Comparison of ENCODE assay signal across 17 cellular contexts in genomic region chr4:158530391-158530790, GRCh38. TPM values are rescaled to one million over a fixed set of nuclear protein-coding genes. Genes with fewer than 3 reads are reported as not detected.
A peak's percentile ranks its signal among the peaks of the same experiment; 100 is the strongest.
DNase-seq lines count a peak whose midpoint lies in the region; ATAC-seq, FAIRE-seq and TF ChIP-seq lines count a peak whose summit lies in the region.
"Had no signal": no experiment of that assay in that cellular context is flagged by ENCODE, and none has a peak within 500 bp of the region (broad histone marks: within the 10 kb centered on the region; RNA-seq: fewer than 3 reads in every experiment).

No MANE protein-coding gene starts in this region.

- H3K9ac ChIP-seq in IMR-90 (ENCODE audit: low read depth, low read length) (no peak overlapping the region), iPS-20b (ENCODE audit: low read depth, low read length) (0 out of 2 replicates have a peak overlapping the region, but pooled peaks have one; percentile 13)
- H3K9ac ChIP-seq: BLaER1 had no signal

- H2AFZ ChIP-seq in IMR-90 (replicated peaks; ENCODE audit: low read length, poor library complexity): no peak overlapping the region

- H3K14ac ChIP-seq in IMR-90 (replicated peaks; ENCODE audit: low read depth, low read length): no peak overlapping the region

- CTCF ChIA-PET in IMR-90 (lab: Yijun Ruan, JAX): no interaction called here

- H3K18ac ChIP-seq in IMR-90 (ENCODE audit: low read depth, low read length): no peak overlapping the region

- TF ChIP-seq POLR2A in GM12891 (IDR thresholded peaks at IDR 0.05; ENCODE audit: low read depth, low read length) (no peak), IMR-90 (IDR thresholded peaks at IDR 0.05; ENCODE audit: low read depth, low read length) (no peak)

- H3K79me1 ChIP-seq in IMR-90 (ENCODE audit: low read depth in 1 of 2, low read length in 2 of 2): no peaks in the 10 kb centered on the region

- TF ChIP-seq RAD21 in IMR-90 (IDR thresholded peaks at IDR 0.05; ENCODE audit: low read length): no peak

- no peak overlapping the region for H2BK20ac ChIP-seq in IMR-90 (ENCODE audit: low read depth, low read length)

- intact Hi-C loops in IMR-90 (cut with micrococcal nuclease): no loop called here
- intact Hi-C loops in cardiac septum (cut with DNase I): no loop called here

- ATAC-seq in IMR-90 (ENCODE audit: low read depth) (peak; percentile 21; the same call in 1 of the 2 replicates), HG02981 (IDR thresholded peaks at IDR 0.05; ENCODE audit: unreplicated experiment) (no peak), GM21576 (IDR thresholded peaks at IDR 0.05; ENCODE audit: unreplicated experiment) (no peak)
- no peak for ATAC-seq in activated CD4-positive, CD25-positive, alpha-beta regulatory T cell treated with anti-CD3 and anti-CD28 coated beads, Interleukin-2, amount 50 U/mL, for 24 hours
- ATAC-seq: PC-3 had no signal

- no peaks in the 10 kb centered on the region for H3K27me3 ChIP-seq in IMR-90 (ENCODE audit: control insufficient read depth, insufficient read depth, low read length)
- H3K27me3 ChIP-seq in iPS-20b (ENCODE audit: insufficient read depth, low read length): no peaks in the 10 kb centered on the region
- H3K27me3 ChIP-seq: BLaER1, SJSA1 had no signal

- H3K9me3 ChIP-seq in IMR-90 (ENCODE audit: control insufficient read depth, insufficient read depth, low read length): no peaks in the 10 kb centered on the region
- H3K9me3 ChIP-seq in iPS-20b (ENCODE audit: insufficient read depth, low read depth, low read length): no peaks in the 10 kb centered on the region
- H3K9me3 ChIP-seq: BLaER1, SJSA1 had no signal

- H3K4me1 ChIP-seq in IMR-90 (ENCODE audit: control insufficient read depth, insufficient read depth, low read length) (no peaks in the 10 kb centered on the region), iPS-20b (ENCODE audit: insufficient read depth, low read length) (peaks cover 14% of the 10 kb centered on the region; the same call in 1 of the 2 replicates)
- H3K4me1 ChIP-seq: BLaER1 had no signal

- H3K4ac ChIP-seq in IMR-90 (ENCODE audit: low read depth, low read length): no peak overlapping the region

- H2BK120ac ChIP-seq in IMR-90 (ENCODE audit: low read depth, low read length): no peak overlapping the region

- dilution Hi-C loops in IMR-90 (cut with HindIII; ENCODE audit: low sequenced_read_pairs, unreplicated experiment): no loop called here

- H2AK9ac ChIP-seq in IMR-90 (replicated peaks; ENCODE audit: low read depth, low read length, poor library complexity): no peak overlapping the region

- no peaks in the 10 kb centered on the region; the same call in 1 of the 2 replicates for H3K9me1 ChIP-seq in IMR-90 (ENCODE audit: insufficient read depth, low read length)

- FAIRE-seq in GM12891 (lab: Jason Lieb, UNC): no peak

- H3K27ac ChIP-seq in IMR-90 (ENCODE audit: insufficient read depth, low read length) (no peak overlapping the region), iPS-20b (ENCODE audit: low read length) (no peak overlapping the region)
- H3K27ac ChIP-seq: BLaER1, SJSA1 had no signal

- in situ Hi-C loops in IMR-90 (cut with MboI; ENCODE audit: low sequenced_read_pairs): no loop called here

- no peak for TF ChIP-seq CTCF in IMR-90 (conservative IDR thresholded peaks at IDR 0.05; ENCODE audit: low read depth, low read length)

- no peak overlapping the region for H4K8ac ChIP-seq in IMR-90 (ENCODE audit: low read depth in 2 of 2, low read length in 2 of 2)

- BruUV-seq in IMR-90 (replicated peaks; lab: Mats Ljungman, UMichigan): no TSS peak

- POLR2A ChIA-PET in IMR-90 (lab: Charles Lee; ENCODE audit: unreplicated experiment): no interaction called here

- no peak overlapping the region for H4K5ac ChIP-seq in IMR-90 (ENCODE audit: low read depth, low read length)

- H3K4me3 ChIP-seq in IMR-90 (ENCODE audit: insufficient read depth, low read depth, low read length) (no peak overlapping the region), iPS-20b (ENCODE audit: low read length) (no peak overlapping the region)
- H3K4me3 ChIP-seq: BLaER1, SJSA1 had no signal

- no peak overlapping the region for H3K23ac ChIP-seq in IMR-90 (ENCODE audit: low read depth, low read length)

- no peak overlapping the region for H3K4me2 ChIP-seq in IMR-90 (ENCODE audit: low read depth, low read length)
- H3K4me2 ChIP-seq: BLaER1 had no signal

- H3K56ac ChIP-seq in IMR-90 (ENCODE audit: extremely low read depth, insufficient read depth, low read length): no peak overlapping the region

- no peak overlapping the region for H2BK5ac ChIP-seq in IMR-90 (ENCODE audit: low read depth, low read length, poor library complexity, severe bottlenecking)

- no peaks in the 10 kb centered on the region for H3K36me3 ChIP-seq in IMR-90 (ENCODE audit: control insufficient read depth, insufficient read depth, low read length)
- H3K36me3 ChIP-seq in iPS-20b (ENCODE audit: insufficient read depth, low read depth, low read length): no peaks in the 10 kb centered on the region
- H3K36me3 ChIP-seq: BLaER1, SJSA1 had no signal

- no CpG with 5 or more reads among the region's 2 CpGs for WGBS in IMR-90 (ENCODE audit: extremely low coverage in 2 of 2, insufficient read length in 1 of 2), 2 experiments

- H2AK5ac ChIP-seq in IMR-90 (ENCODE audit: low read depth, low read length): no peak overlapping the region

- H2BK15ac ChIP-seq in IMR-90 (ENCODE audit: low read depth, low read length): no peak overlapping the region

- DNase-seq in GM12891 (ENCODE audit: insufficient read length, low spot score): no peak
- peak; percentile 6 for DNase-seq in IMR-90
- peak; percentile 26 for DNase-seq in astrocyte of the hippocampus (ENCODE audit: low read depth, low spot score)
- DNase-seq in cardiac septum (ENCODE audit: low spot score): no peak
- DNase-seq: H7, Kasumi-1, NCI-H1048, NCI-H226, NCI-H526, PC-3, SW 1271 had no signal

- no peak overlapping the region for H4K91ac ChIP-seq in IMR-90 (ENCODE audit: insufficient read depth, low read depth, low read length)

- H4K20me1 ChIP-seq in IMR-90 (ENCODE audit: insufficient read depth, low read length): no peaks in the 10 kb centered on the region
- H4K20me1 ChIP-seq: BLaER1 had no signal

TF ChIP-seq in GM12891, 5 proteins besides CTCF, POLR2A, EP300 and RAD21:
- TF ChIP-seq TAF1 (IDR thresholded peaks at IDR 0.05; ENCODE audit: low read depth, low read length) (no peak), PAX5 (IDR thresholded peaks at IDR 0.05; ENCODE audit: insufficient read depth, low read length, severe bottlenecking) (no peak), POU2F2 (IDR thresholded peaks at IDR 0.05; ENCODE audit: low read depth, low read length) (no peak), POLR2AphosphoS5 (IDR thresholded peaks at IDR 0.05; ENCODE audit: low read depth, low read length) (no peak), SPI1 (IDR thresholded peaks at IDR 0.05; ENCODE audit: low read depth, low read length) (peak; percentile 37)
TF ChIP-seq in GM12891: peak in this region for 1.

TF ChIP-seq in IMR-90, 13 proteins besides CTCF, POLR2A, EP300 and RAD21:
- TF ChIP-seq SMC3 (IDR thresholded peaks at IDR 0.05; ENCODE audit: low read depth, low read length) (no peak), BHLHE40 (IDR thresholded peaks at IDR 0.05; ENCODE audit: low read depth, low read length) (no peak), CHD1 (IDR thresholded peaks at IDR 0.05; ENCODE audit: low read depth, low read length) (no peak), NFE2L2 (IDR thresholded peaks at IDR 0.05; ENCODE audit: low read depth, low read length) (no peak)
- TF ChIP-seq, protein P1, sequence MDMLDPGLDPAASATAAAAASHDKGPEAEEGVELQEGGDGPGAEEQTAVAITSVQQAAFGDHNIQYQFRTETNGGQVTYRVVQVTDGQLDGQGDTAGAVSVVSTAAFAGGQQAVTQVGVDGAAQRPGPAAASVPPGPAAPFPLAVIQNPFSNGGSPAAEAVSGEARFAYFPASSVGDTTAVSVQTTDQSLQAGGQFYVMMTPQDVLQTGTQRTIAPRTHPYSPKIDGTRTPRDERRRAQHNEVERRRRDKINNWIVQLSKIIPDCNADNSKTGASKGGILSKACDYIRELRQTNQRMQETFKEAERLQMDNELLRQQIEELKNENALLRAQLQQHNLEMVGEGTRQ (IDR thresholded peaks at IDR 0.05; ENCODE audit: low read depth, low read length): no peak
- TF ChIP-seq, protein P2, sequence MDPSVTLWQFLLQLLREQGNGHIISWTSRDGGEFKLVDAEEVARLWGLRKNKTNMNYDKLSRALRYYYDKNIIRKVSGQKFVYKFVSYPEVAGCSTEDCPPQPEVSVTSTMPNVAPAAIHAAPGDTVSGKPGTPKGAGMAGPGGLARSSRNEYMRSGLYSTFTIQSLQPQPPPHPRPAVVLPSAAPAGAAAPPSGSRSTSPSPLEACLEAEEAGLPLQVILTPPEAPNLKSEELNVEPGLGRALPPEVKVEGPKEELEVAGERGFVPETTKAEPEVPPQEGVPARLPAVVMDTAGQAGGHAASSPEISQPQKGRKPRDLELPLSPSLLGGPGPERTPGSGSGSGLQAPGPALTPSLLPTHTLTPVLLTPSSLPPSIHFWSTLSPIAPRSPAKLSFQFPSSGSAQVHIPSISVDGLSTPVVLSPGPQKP (IDR thresholded peaks at IDR 0.05; ENCODE audit: borderline replicate concordance, low read depth, low read length): no peak

RNA-seq across cellular contexts. Expression of gene RXFP1, which starts 8.7 kb away (rescaled TPM):
- polyA plus RNA-seq in GM12891 (2012; ENCODE audit: low read depth, missing spikeins): not detected
- total RNA-seq in IMR-90 (2012; rRNA removed) (not detected in 2 replicates), cardiac septum (not detected)
- polyA plus RNA-seq in IMR-90 (2012; rRNA removed): not detected in 2 replicates
- not detected in 2 replicates for polyA plus RNA-seq in IMR-90 (2012; cell fraction: cytosol; rRNA removed)
- 0.03 TPM in 1 of 2 replicates, not detected in the other for polyA plus RNA-seq in IMR-90 (2012; cell fraction: nucleus; rRNA removed; ENCODE audit: low replicate concordance)
- total RNA-seq: H7, PC-3 had no signal

Comparison
In these comparisons a context has a peak if more than half of its experiments do, and no peak if none do; other contexts are left out.
1. DNase-seq: peak in IMR-90 (single experiment) and astrocyte of the hippocampus (single experiment); none in GM12891 (single experiment) and cardiac septum (single experiment).